Comparison of ENCODE assay signal across 1 cellular context in genomic region chr20:32236048-32236533, GRCh38.
TF ChIP-seq lines count a peak whose summit lies in the region.

No MANE protein-coding gene starts in this region.

TF ChIP-seq in HepG2, 621 proteins besides CTCF, POLR2A, EP300 and RAD21 (continued from another document and continues in another):
- TF ChIP-seq ZBTB4 (CRISPR knock-in tag; IDR thresholded peaks at IDR 0.05; ENCODE audit: borderline replicate concordance) (no peak), ZNF770 (CRISPR knock-in tag; IDR thresholded peaks at IDR 0.05) (peak; percentile 40; the same call in 1 of the 2 replicates), ZNF713 (CRISPR knock-in tag; IDR thresholded peaks at IDR 0.05) (no peak), ETV5 (CRISPR knock-in tag; IDR thresholded peaks at IDR 0.05; ENCODE audit: borderline replicate concordance) (no peak), EHMT2 (IDR thresholded peaks at IDR 0.05; ENCODE audit: borderline replicate concordance, low read depth, low read length) (no peak), HDAC1 (CRISPR knock-in tag; IDR thresholded peaks at IDR 0.05) (no peak), FOXA3 (CRISPR knock-in tag; IDR thresholded peaks at IDR 0.05) (no peak), ZNF382 (CRISPR knock-in tag; IDR thresholded peaks at IDR 0.05; ENCODE audit: borderline replicate concordance) (no peak), ZNF598 (CRISPR knock-in tag; IDR thresholded peaks at IDR 0.05; ENCODE audit: borderline replicate concordance) (0 out of 2 replicates have a peak, but pooled peaks have one; percentile 7), MEIS2 (CRISPR knock-in tag; IDR thresholded peaks at IDR 0.05) (0 out of 2 replicates have a peak, but pooled peaks have one; percentile 29), AHDC1 (CRISPR knock-in tag; IDR thresholded peaks at IDR 0.05; ENCODE audit: borderline replicate concordance) (no peak), BHLHE40 (IDR thresholded peaks at IDR 0.05; ENCODE audit: low read length) (no peak), GLI4 (CRISPR knock-in tag; IDR thresholded peaks at IDR 0.05; ENCODE audit: borderline replicate concordance) (no peak), ZNF746 (CRISPR knock-in tag; IDR thresholded peaks at IDR 0.05) (no peak), ZNF513 (CRISPR knock-in tag; conservative IDR thresholded peaks at IDR 0.05) (no peak), SNAI1 (CRISPR knock-in tag; IDR thresholded peaks at IDR 0.05; ENCODE audit: borderline replicate concordance) (no peak), ZNF775 (CRISPR knock-in tag; IDR thresholded peaks at IDR 0.05; ENCODE audit: borderline replicate concordance) (no peak), ZNF512B (CRISPR knock-in tag; IDR thresholded peaks at IDR 0.05; ENCODE audit: borderline replicate concordance) (no peak), ZNF841 (CRISPR knock-in tag; IDR thresholded peaks at IDR 0.05; ENCODE audit: borderline replicate concordance) (no peak), ZNF253 (CRISPR knock-in tag; IDR thresholded peaks at IDR 0.05; ENCODE audit: borderline replicate concordance) (no peak), MYPOP (CRISPR knock-in tag; IDR thresholded peaks at IDR 0.05) (no peak), MIER3 (CRISPR knock-in tag; IDR thresholded peaks at IDR 0.05; ENCODE audit: borderline replicate concordance) (no peak), FOXO4 (CRISPR knock-in tag; conservative IDR thresholded peaks at IDR 0.05) (no peak), MAX (IDR thresholded peaks at IDR 0.05) (0 out of 2 replicates have a peak, but pooled peaks have one; percentile 4), SMAD3 (CRISPR knock-in tag; IDR thresholded peaks at IDR 0.05) (no peak), HES4 (CRISPR knock-in tag; IDR thresholded peaks at IDR 0.05; ENCODE audit: borderline replicate concordance) (no peak), CENPBD1 (CRISPR knock-in tag; IDR thresholded peaks at IDR 0.05; ENCODE audit: borderline replicate concordance, low read depth) (no peak), SNAPC4 (CRISPR knock-in tag; IDR thresholded peaks at IDR 0.05) (no peak), ISL2 (CRISPR knock-in tag; IDR thresholded peaks at IDR 0.05) (no peak), STAT5B (CRISPR knock-in tag; IDR thresholded peaks at IDR 0.05) (no peak)
